Comparison of ENCODE assay signal across 28 cellular contexts in genomic region chr5:149061341-149061740, GRCh38. TPM values are rescaled to one million over a fixed set of nuclear protein-coding genes. Genes with fewer than 3 reads are reported as not detected.
DNase-seq lines count a peak whose midpoint lies in the region; ATAC-seq and TF ChIP-seq lines count a peak whose summit lies in the region.
"Had no signal": no experiment of that assay in that cellular context is flagged by ENCODE, and none has a peak within 500 bp of the region (broad histone marks: within the 10 kb centered on the region; RNA-seq: fewer than 3 reads in every experiment).

No MANE protein-coding gene starts in this region.

- TF ChIP-seq CTCF in Caco-2 (IDR thresholded peaks at IDR 0.05; ENCODE audit: insufficient read depth in 1 of 2, low read depth in 1 of 2, low read length in 1 of 2, severe bottlenecking in 1 of 2, unreplicated experiment in 1 of 2) (no peak), RWPE1 (conservative IDR thresholded peaks at IDR 0.05; ENCODE audit: low read depth) (no peak), right lobe of liver (IDR thresholded peaks at IDR 0.05) (no peak)

- peaks cover 7% of the 10 kb centered on the region for H3K36me3 Mint-ChIP-seq in Caco-2 (ENCODE audit: insufficient read depth, unreplicated experiment)
- H3K36me3 Mint-ChIP-seq: activated naive CD8-positive, alpha-beta T cell treated with anti-CD3 and anti-CD28 coated beads for 36 hours; IgD-negative memory B cell; neural progenitor cell; T-cell had no signal

- H3K4me3 ChIP-seq in Caco-2 (ENCODE audit: low read depth, low read length) (no peak overlapping the region), skeletal muscle tissue (ENCODE audit: low read length in 3 of 3) (no peak overlapping the region), right lobe of liver (no peak overlapping the region)
- H3K4me3 ChIP-seq: coronary artery, GM12878, neural progenitor cell, prostate gland, spleen had no signal

- peaks cover 24% of the 10 kb centered on the region for H3K9me3 Mint-ChIP-seq in Caco-2 (ENCODE audit: unreplicated experiment)
- H3K9me3 Mint-ChIP-seq: activated naive CD8-positive, alpha-beta T cell treated with anti-CD3 and anti-CD28 coated beads for 36 hours; activated T-helper 2 cell treated with anti-CD3 and anti-CD28 coated beads, Interferon-gamma antibody, Interleukin-2, Interleukin-4, amounts not matched to agents 10 μg/mL and 5 μg/mL and 100 μg/mL, durations not matched to agents 14 hours and 24 hours and 36 hours had no signal

- no peaks in the 10 kb centered on the region for H3K9me3 ChIP-seq in Caco-2
- no peaks in the 10 kb centered on the region for H3K9me3 ChIP-seq in skeletal muscle tissue (ENCODE audit: control insufficient read depth in 3 of 3, low read length in 3 of 3)
- H3K9me3 ChIP-seq in right lobe of liver, result no peaks in the 10 kb centered on the region
- H3K9me3 ChIP-seq: prostate gland had no signal

- H3K27me3 ChIP-seq in Caco-2 (replicated peaks; ENCODE audit: control insufficient read depth, insufficient read depth, low read length), result no peaks in the 10 kb centered on the region
- no peaks in the 10 kb centered on the region for H3K27me3 ChIP-seq in skeletal muscle tissue (ENCODE audit: control insufficient read depth in 3 of 3, insufficient read depth in 3 of 3, low read length in 3 of 3)
- no peaks in the 10 kb centered on the region for H3K27me3 ChIP-seq in right lobe of liver
- H3K27me3 ChIP-seq: foreskin keratinocyte, neural progenitor cell, spleen had no signal

- CTCF ChIA-PET in Caco-2 (lab: Charles Lee) (no interaction called here), RWPE1 (lab: Yijun Ruan, JAX) (interaction anchor here (0.5 to 1.6 kb wide), 3 partner anchors 26 to 70 kb away, joined by 3 to 5 read pairs (median 3); no protein-coding TSS in a partner anchor)

- no peaks in the 10 kb centered on the region for H3K27me3 Mint-ChIP-seq in Caco-2 (ENCODE audit: insufficient read depth, unreplicated experiment)

- BruUV-seq in Caco-2 (replicated peaks; lab: Mats Ljungman, UMichigan), result no TSS peak

- no peaks in the 10 kb centered on the region for H3K36me3 ChIP-seq in Caco-2 (ENCODE audit: control insufficient read depth, insufficient read depth, low read length)
- no peaks in the 10 kb centered on the region for H3K36me3 ChIP-seq in skeletal muscle tissue (ENCODE audit: control insufficient read depth in 3 of 3, insufficient read depth in 3 of 3, low read length in 3 of 3)
- no peaks in the 10 kb centered on the region for H3K36me3 ChIP-seq in right lobe of liver
- H3K36me3 ChIP-seq: neural progenitor cell, prostate gland, spleen had no signal

- peaks cover 40% of the 10 kb centered on the region for H3K4me1 Mint-ChIP-seq in Caco-2 (ENCODE audit: low read depth, unreplicated experiment)
- H3K4me1 Mint-ChIP-seq: activated naive CD8-positive, alpha-beta T cell treated with anti-CD3 and anti-CD28 coated beads for 36 hours; IgD-negative memory B cell; stimulated activated naive CD8-positive, alpha-beta T cell treated with anti-CD3 and anti-CD28 coated beads, Interleukin-15, amount 100 ng/mL, for 72 hours; T-cell had no signal

- no peak for TF ChIP-seq POLR2A in right lobe of liver (IDR thresholded peaks at IDR 0.05)

- ATAC-seq in right lobe of liver, result no peak
- ATAC-seq: foreskin keratinocyte; GM12878; stimulated activated naive CD8-positive, alpha-beta T cell treated with anti-CD3 and anti-CD28 coated beads, Interleukin-15, amount 100 ng/mL, for 72 hours; T-cell had no signal

- H3K9ac ChIP-seq in skeletal muscle tissue (ENCODE audit: low read depth in 1 of 3, low read length in 3 of 3), result no peak overlapping the region
- H3K9ac ChIP-seq: neural progenitor cell had no signal

- POLR2A ChIA-PET in Caco-2 (lab: Charles Lee) (no interaction called here), RWPE1 (lab: Yijun Ruan, JAX; ENCODE audit: low non-redundant PET) (no interaction called here)

- no peak overlapping the region for H3K4me3 Mint-ChIP-seq in Caco-2 (ENCODE audit: unreplicated experiment)
- H3K4me3 Mint-ChIP-seq: activated naive CD8-positive, alpha-beta T cell treated with anti-CD3 and anti-CD28 coated beads for 36 hours; CD14-positive monocyte; IgD-negative memory B cell; neural progenitor cell; stimulated activated naive CD8-positive, alpha-beta T cell treated with anti-CD3 and anti-CD28 coated beads, Interleukin-15, amount 100 ng/mL, for 72 hours; T-cell had no signal

- peak overlapping the region; percentile 39 for H3K27ac Mint-ChIP-seq in Caco-2 (ENCODE audit: unreplicated experiment)
- H3K27ac Mint-ChIP-seq: activated naive CD8-positive, alpha-beta T cell treated with anti-CD3 and anti-CD28 coated beads for 36 hours; activated T-helper 2 cell treated with anti-CD3 and anti-CD28 coated beads, Interferon-gamma antibody, Interleukin-2, Interleukin-4, amounts not matched to agents 10 μg/mL and 5 μg/mL and 100 μg/mL, durations not matched to agents 14 hours and 24 hours and 36 hours; IgD-negative memory B cell; stimulated activated naive CD8-positive, alpha-beta T cell treated with anti-CD3 and anti-CD28 coated beads, Interleukin-15, amount 100 ng/mL, for 72 hours; T-cell had no signal

- H3K4me1 ChIP-seq in Caco-2 (peaks cover 37% of the 10 kb centered on the region), skeletal muscle tissue (ENCODE audit: control insufficient read depth in 3 of 3, insufficient read depth in 3 of 3, low read length in 3 of 3) (peaks cover 0 to 20% (median 14%) of the 10 kb centered on the region in 3 donors), right lobe of liver (peaks cover 0 to 5% (median 0%) of the 10 kb centered on the region in 4 donors)
- H3K4me1 ChIP-seq: prostate gland had no signal

- 80% methylated on average over 4 of the region's 4 CpGs for WGBS in right lobe of liver (ENCODE audit: insufficient coverage, low coverage, low lambda C conversion rate, missing lambda C conversion rate)

- H3K27ac ChIP-seq in RWPE1 (peak overlapping the region; percentile 97; the same call in 1 of the 2 replicates), epithelial cell of prostate (peak overlapping the region; percentile 98), skeletal muscle tissue (ENCODE audit: low read depth, low read length) (peak overlapping the region; percentile 57), right lobe of liver (no peak overlapping the region)
- H3K27ac ChIP-seq: HL-60, neural progenitor cell had no signal

- intact Hi-C loops in Caco-2 (cut with micrococcal nuclease; ENCODE audit: unreplicated experiment), result no loop called here
- intact Hi-C loops in right lobe of liver (cut with DNase I), result no loop called here

- DNase-seq in Caco-2, result no peak
- DNase-seq in RWPE1 (ENCODE audit: low spot score), result no peak
- no peak for DNase-seq in epithelial cell of prostate (ENCODE audit: low read depth, low spot score)
- DNase-seq in Kasumi-1 (lab: John Stamatoyannopoulos, UW), result no peak
- no peak for DNase-seq in activated CD4-positive, CD25-positive, alpha-beta regulatory T cell treated with anti-CD3 and anti-CD28 coated beads, Interleukin-2, amount 50 U/mL, for 72 hours
- no peak for DNase-seq in NCI-H2081 treated with DMSO at 0.1 percent for 48 hours (lab: John Stamatoyannopoulos, UW)
- no peak for DNase-seq in right lobe of liver
- DNase-seq: activated CD4-positive, alpha-beta T cell treated with anti-CD3 and anti-CD28 coated beads for 48 hours; activated naive CD8-positive, alpha-beta T cell treated with anti-CD3 and anti-CD28 coated beads for 36 hours; DMS153; foreskin keratinocyte; NCI-H1436 treated with DMSO at 0.1 percent for 48 hours; NCI-H2171; NCI-H526; SHP77 treated with DMSO at 0.1 percent for 48 hours; spleen; stimulated activated CD4-positive, alpha-beta T cell treated with anti-CD3 and anti-CD28 coated beads, Interleukin-4, amount 100 ng/mL, for 24 hours; stimulated activated naive CD8-positive, alpha-beta T cell treated with anti-CD3 and anti-CD28 coated beads, Interleukin-15, amount 100 ng/mL, for 72 hours; T-cell had no signal

RNA-seq across cellular contexts. Expression of gene SH3TC2, which starts 1.5 kb away (rescaled TPM):
- 5.3 and 5.8 TPM in 2 replicates for total RNA-seq in Caco-2 (2022)
- total RNA-seq in skeletal muscle tissue, result 5.7 TPM
- under 1 TPM; 0.06 to 0.88 (median 0.53) TPM for total RNA-seq in right lobe of liver
- total RNA-seq: activated naive CD8-positive, alpha-beta T cell treated with anti-CD3 and anti-CD28 coated beads for 36 hours; activated T-helper 2 cell treated with anti-CD3 and anti-CD28 coated beads, Interferon-gamma antibody, Interleukin-2, Interleukin-4, amounts not matched to agents 10 μg/mL and 5 μg/mL and 100 μg/mL, durations not matched to agents 14 hours and 24 hours and 36 hours; GM12878; T-cell had no signal

Comparison
In these comparisons a context has a peak if more than half of its experiments do, and no peak if none do; other contexts are left out.
1. H3K27ac ChIP-seq: peak in RWPE1 (single experiment), epithelial cell of prostate (single experiment) and skeletal muscle tissue (single experiment); none in right lobe of liver (0 of 3).